In the genomic region with DNA sequence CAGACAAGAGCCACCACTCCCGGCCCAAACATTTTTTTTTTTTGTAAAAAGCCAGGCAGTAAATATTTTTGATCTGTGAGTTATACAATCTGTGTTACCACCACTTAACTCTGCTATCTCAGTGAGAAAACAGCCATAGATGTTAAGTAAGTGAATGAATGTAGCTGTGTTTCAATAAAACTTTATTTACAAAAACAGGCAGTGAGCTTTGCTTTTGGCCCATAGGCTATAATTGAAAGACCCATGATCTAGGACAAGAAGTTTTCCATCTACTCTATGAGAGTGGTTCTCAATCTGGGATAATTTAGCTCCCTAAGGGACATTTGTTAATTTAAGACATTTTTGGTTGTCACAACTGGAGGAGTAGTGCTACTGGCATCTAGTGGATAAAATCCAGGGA, we compare ENCODE assay signal across 22 cellular contexts.
"Had no signal": no experiment of that assay in that cellular context is flagged by ENCODE, and none has a peak within 500 bp of the region (broad histone marks: within the 10 kb centered on the region; RNA-seq: fewer than 3 reads in every experiment).

No MANE protein-coding gene starts in this region.

- H3K4me3 ChIP-seq: ascending aorta, breast epithelium, esophagus squamous epithelium, gastrocnemius medialis, heart left ventricle, lung, thyroid gland had no signal

- H3K27me3 ChIP-seq: ascending aorta, breast epithelium, esophagus squamous epithelium, gastrocnemius medialis, heart left ventricle, thyroid gland had no signal

- H2AFZ ChIP-seq: parathyroid adenoma had no signal

- H3K4me1 ChIP-seq: ascending aorta, breast epithelium, esophagus squamous epithelium, gastrocnemius medialis, heart left ventricle, parathyroid adenoma had no signal

- H3K9me3 ChIP-seq: ascending aorta, breast epithelium, esophagus squamous epithelium, gastrocnemius medialis, heart left ventricle, thyroid gland had no signal

- H3K9ac ChIP-seq: parathyroid adenoma had no signal

- H3K79me2 ChIP-seq: parathyroid adenoma had no signal

- DNase-seq: activated CD4-positive, alpha-beta T cell treated with anti-CD3 and anti-CD28 coated beads, Interleukin-2, amount 50 U/mL, for 1 hour; activated CD8-positive, alpha-beta memory T cell treated with anti-CD3 and anti-CD28 coated beads for 24 hours; activated CD8-positive, alpha-beta memory T cell treated with anti-CD3 and anti-CD28 coated beads, Interleukin-2, amount 50 U/mL, for 48 hours; activated effector memory CD4-positive, alpha-beta T cell treated with Interleukin-2 at 50 U/mL for 16 hours; activated naive CD4-positive, alpha-beta T cell treated with anti-CD3 and anti-CD28 coated beads, Interleukin-2, amount 50 U/mL, for 16 hours; activated T-cell treated with anti-CD3 and anti-CD28 coated beads, Interleukin-2, amount 50 U/mL, for 48 hours; effector CD8-positive, alpha-beta T cell; esophagus squamous epithelium; gastrocnemius medialis; heart left ventricle; kidney; natural killer cell; stimulated activated CD8-positive, alpha-beta memory T cell treated with anti-CD3 and anti-CD28 coated beads, Interleukin-4, amount 100 ng/mL, for 48 hours; stimulated activated naive CD4-positive, alpha-beta T cell; thyroid gland had no signal

- H3K27ac ChIP-seq: ascending aorta, breast epithelium, esophagus squamous epithelium, gastrocnemius medialis, heart left ventricle, parathyroid adenoma, thyroid gland had no signal

- H3K36me3 ChIP-seq: ascending aorta, breast epithelium, esophagus squamous epithelium, gastrocnemius medialis, heart left ventricle, thyroid gland had no signal

- ATAC-seq: activated CD4-positive, CD25-positive, alpha-beta regulatory T cell treated with anti-CD3 and anti-CD28 coated beads, Interleukin-2, amount 50 U/mL, for 24 hours; gastrocnemius medialis; heart left ventricle; left lobe of liver; natural killer cell; sciatic nerve had no signal
